In the genomic region with DNA sequence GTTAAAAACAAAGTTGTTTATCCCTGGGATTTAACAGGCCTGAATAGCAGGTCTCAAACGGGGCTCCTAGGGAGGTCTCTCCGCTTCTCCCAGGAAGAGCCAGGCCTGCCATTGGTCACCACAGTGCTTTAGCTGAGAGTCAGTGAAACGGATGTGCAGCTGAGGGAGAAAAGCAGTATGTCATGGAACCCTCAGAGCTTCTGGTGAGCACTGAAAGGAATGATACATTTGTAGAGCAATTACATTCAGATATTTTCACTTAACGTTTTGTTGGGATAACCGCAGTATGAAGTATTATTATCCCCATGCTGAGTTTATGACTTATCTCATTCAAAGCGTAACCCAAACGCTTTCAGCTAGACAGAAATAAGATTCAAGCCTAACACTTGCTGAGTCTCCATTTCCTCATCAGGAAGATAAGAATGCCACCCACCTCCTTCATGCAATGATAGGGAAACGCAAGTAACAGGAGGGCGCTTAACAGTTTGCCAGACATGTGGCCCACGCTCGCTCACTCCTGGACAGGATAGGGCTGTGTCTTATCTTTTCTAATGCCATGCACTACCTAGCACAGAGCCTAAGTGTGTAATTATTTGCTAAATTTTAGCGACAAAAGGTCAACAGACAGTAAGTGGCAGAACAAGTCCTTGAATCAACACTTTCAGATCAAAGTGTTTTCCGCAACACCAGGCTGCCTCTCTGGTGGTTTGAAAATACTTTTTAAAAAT, we compare ENCODE assay signal across 7 cellular contexts. TPM values are rescaled to one million over a fixed set of nuclear protein-coding genes. Genes with fewer than 3 reads are reported as not detected.
DNase-seq lines count a peak whose midpoint lies in the region; ATAC-seq and TF ChIP-seq lines count a peak whose summit lies in the region.

No MANE protein-coding gene starts in this region.

- intact Hi-C loops in body of pancreas (cut with DNase I) (no loop called here), spleen (cut with DNase I; ENCODE audit: low total_unique reads) (no loop called here)

- no peak for ATAC-seq in GM23338
- ATAC-seq in body of pancreas: peak; percentile 74

- peaks cover 16% of the 10 kb centered on the region; the same call in 2 of the 3 replicates for H3K36me3 Mint-ChIP-seq in GM23338 (ENCODE audit: low read depth)

- H3K4me3 ChIP-seq in GM23338: no peak overlapping the region
- H3K4me3 ChIP-seq in OCI-LY1 (ENCODE audit: low read depth, low read length, poor library complexity, severe bottlenecking): no peak overlapping the region
- H3K4me3 ChIP-seq in body of pancreas: no peak overlapping the region
- no peak overlapping the region for H3K4me3 ChIP-seq in spleen
- H3K4me3 ChIP-seq in MG63: no peak overlapping the region

- TF ChIP-seq POLR2A in body of pancreas (IDR thresholded peaks at IDR 0.05): no peak
- TF ChIP-seq POLR2A in spleen (IDR thresholded peaks at IDR 0.05): no peak

- peak overlapping the region; percentile 67; the same call in 1 of the 2 replicates for H3K27ac Mint-ChIP-seq in GM23338

- no peaks in the 10 kb centered on the region for H3K9me3 ChIP-seq in OCI-LY1 (ENCODE audit: low read length)
- H3K9me3 ChIP-seq in body of pancreas: no peaks in the 10 kb centered on the region
- H3K9me3 ChIP-seq in spleen: no peaks in the 10 kb centered on the region
- no peaks in the 10 kb centered on the region for H3K9me3 ChIP-seq in MG63

- H3K4me1 Mint-ChIP-seq in GM23338: peaks cover 29% of the 10 kb centered on the region

- H3K4me3 Mint-ChIP-seq in GM23338: no peak overlapping the region

- TF ChIP-seq CTCF in GM23338 (conservative IDR thresholded peaks at IDR 0.05; ENCODE audit: low read depth in 2 of 2): no peak
- TF ChIP-seq CTCF in OCI-LY1 (IDR thresholded peaks at IDR 0.05; ENCODE audit: low read length): no peak
- TF ChIP-seq CTCF in body of pancreas (IDR thresholded peaks at IDR 0.05): no peak
- no peak for TF ChIP-seq CTCF in spleen (IDR thresholded peaks at IDR 0.05 in 8 of 11, conservative IDR thresholded peaks at IDR 0.05 in 3 of 11)

- peaks cover 12% of the 10 kb centered on the region; the same call in 1 of the 2 replicates for H3F3A ChIP-seq in GM23338 (replicated peaks; ENCODE audit: low read depth)
- no peaks in the 10 kb centered on the region for H3F3A ChIP-seq in OCI-LY1 (ENCODE audit: insufficient read depth, low read length)

- WGBS in body of pancreas, 2 donors: 15 to 24% methylated on average over 13 of the region's 13 CpGs
- 41 to 60% (median 49%) methylated on average over 13 of the region's 13 CpGs for WGBS in spleen, 5 donors

- H3K9me2 ChIP-seq in GM23338 (ENCODE audit: insufficient read depth): no peaks in the 10 kb centered on the region
- no peaks in the 10 kb centered on the region for H3K9me2 ChIP-seq in OCI-LY1 (ENCODE audit: low read depth, low read length)

- peaks cover 26% of the 10 kb centered on the region for H3K4me1 ChIP-seq in GM23338 (ENCODE audit: insufficient read depth)
- H3K4me1 ChIP-seq in OCI-LY1 (ENCODE audit: insufficient read depth, low read length, severe bottlenecking): peaks cover 88% of the 10 kb centered on the region
- peaks cover 67% of the 10 kb centered on the region for H3K4me1 ChIP-seq in body of pancreas
- peaks cover 54 to 100% (median 97%) of the 10 kb centered on the region in 6 donors for H3K4me1 ChIP-seq in spleen

- H3K27me3 ChIP-seq in GM23338 (ENCODE audit: insufficient read depth): no peaks in the 10 kb centered on the region
- H3K27me3 ChIP-seq in OCI-LY1 (ENCODE audit: insufficient read depth, low read length): no peaks in the 10 kb centered on the region
- no peaks in the 10 kb centered on the region for H3K27me3 ChIP-seq in body of pancreas
- H3K27me3 ChIP-seq in spleen (replicated peaks in 1 of 7): no peaks in the 10 kb centered on the region
- H3K27me3 ChIP-seq in MG63: no peaks in the 10 kb centered on the region

- H4K20me1 ChIP-seq in GM23338 (replicated peaks; ENCODE audit: insufficient read depth) (no peaks in the 10 kb centered on the region), OCI-LY1 (ENCODE audit: insufficient read depth, low read length) (no peaks in the 10 kb centered on the region)

- H2AFZ ChIP-seq in GM23338: no peak overlapping the region
- H2AFZ ChIP-seq in OCI-LY1 (ENCODE audit: low read length): no peak overlapping the region

- peaks cover 3% of the 10 kb centered on the region; the same call in 1 of the 3 replicates for H3K9me3 Mint-ChIP-seq in GM23338

- peak overlapping the region; percentile 57 for H3K9ac ChIP-seq in OCI-LY1 (ENCODE audit: low read length)

- DNase-seq in GM23338 (ENCODE audit: low spot score) (no peak), body of pancreas (peak; percentile 53 to 76 (median 60)), spleen (no peak), MG63 (no peak), pons (ENCODE audit: low spot score) (no peak), globus pallidus (ENCODE audit: low spot score) (no peak)

- H3K27me3 Mint-ChIP-seq in GM23338 (ENCODE audit: insufficient read depth, low read depth, poor library complexity): peaks cover 7% of the 10 kb centered on the region

- H3K36me3 ChIP-seq in GM23338 (ENCODE audit: insufficient read depth) (peaks cover 8% of the 10 kb centered on the region; the same call in 1 of the 2 replicates), OCI-LY1 (ENCODE audit: insufficient read depth, low read length) (peaks cover 21% of the 10 kb centered on the region; the same call in 1 of the 2 replicates), body of pancreas (replicated peaks in 1 of 2; ENCODE audit: insufficient read depth in 1 of 2, low read depth in 2 of 2) (peaks cover 0 to 8% of the 10 kb centered on the region in 2 donors), spleen (peaks cover 0 to 26% (median 12%) of the 10 kb centered on the region in 6 donors), MG63 (peaks cover 13% of the 10 kb centered on the region)

- H3K4me2 ChIP-seq in GM23338 (no peak overlapping the region), OCI-LY1 (ENCODE audit: low read length) (peak overlapping the region; percentile 42; the same call in 1 of the 2 replicates)

- H3K79me2 ChIP-seq in GM23338 (replicated peaks; ENCODE audit: insufficient read depth): peaks cover 3% of the 10 kb centered on the region; the same call in 1 of the 2 replicates
- no peaks in the 10 kb centered on the region for H3K79me2 ChIP-seq in OCI-LY1 (ENCODE audit: insufficient read depth, low read length)

- H3K27ac ChIP-seq in GM23338 (ENCODE audit: low read depth) (no peak overlapping the region), OCI-LY1 (ENCODE audit: low read depth, low read length, poor library complexity, severe bottlenecking) (peak overlapping the region; percentile 85), body of pancreas (peak overlapping the region; percentile 68 to 85 (median 77)), spleen (peak overlapping the region; percentile 59 to 96 (median 88))

RNA-seq across cellular contexts. Expression of gene DAD1, which starts 28.2 kb away (rescaled TPM):
- total RNA-seq in GM23338 (2014; rRNA removed; shearing (Covaris generic)): 180 and 213 TPM in 2 replicates
- polyA plus RNA-seq in GM23338 (2016; fragmentation: Nextera tagmentation; extraction: Ambion mirVana) (236 and 252 TPM in 2 replicates), spleen (100 to 1,000 TPM; 102 to 165 (median 147) TPM)
- total RNA-seq in body of pancreas (100 to 1,000 TPM in 1 of 2 donors, 10 to 100 TPM in 1; 91.3 to 104 TPM), spleen (100 to 1,000 TPM; 107 to 176 (median 123) TPM)
- 275 and 292 TPM in 2 replicates for total RNA-seq in MG63 (2014; rRNA removed; shearing (Covaris generic); ENCODE audit: low replicate concordance)

RNA-seq across cellular contexts. Expression of gene ABHD4, which starts 37.3 kb away (rescaled TPM):
- total RNA-seq in GM23338 (2014; rRNA removed; shearing (Covaris generic)): 38.8 and 40.0 TPM in 2 replicates
- polyA plus RNA-seq in GM23338 (2016; fragmentation: Nextera tagmentation; extraction: Ambion mirVana) (39.1 and 40.6 TPM in 2 replicates), spleen (1 to 10 TPM; 7.2 to 8.6 (median 7.9) TPM)
- total RNA-seq in body of pancreas (10 to 100 TPM; 11.9 to 28.3 TPM), spleen (10 to 100 TPM; 12.0 to 32.8 (median 24.9) TPM)
- 0.89 and 15.5 TPM in 2 replicates for total RNA-seq in MG63 (2014; rRNA removed; shearing (Covaris generic); ENCODE audit: low replicate concordance)

Comparison
In these comparisons a context has a peak if more than half of its experiments do, and no peak if none do; other contexts are left out.
1. DNase-seq: peak in body of pancreas (4 of 4); none in GM23338 (single experiment), spleen (single experiment), MG63 (single experiment), pons (single experiment) and globus pallidus (single experiment).